8 cellular contexts compared by ENCODE assay signal in genomic region chr1:108559215-108560142, GRCh38. TPM values are rescaled to one million over a fixed set of nuclear protein-coding genes. Genes with fewer than 3 reads are reported as not detected.
A peak's percentile ranks its signal among the peaks of the same experiment; 100 is the strongest.
DNase-seq lines count a peak whose midpoint lies in the region; ATAC-seq and TF ChIP-seq lines count a peak whose summit lies in the region.

Gene EEIG2 (plus strand): TSS chr1:108560100. CDS start chr1:108560429, 329 bp downstream.

- H3K9ac ChIP-seq in fibroblast of lung (ENCODE audit: insufficient read depth, low read length), result peak within 1 kb of the TSS; percentile 65

- H3K27me3 ChIP-seq in fibroblast of lung (ENCODE audit: control insufficient read depth, insufficient read depth, low read length), result no peaks in the 10 kb centered on the region

- peaks cover 1% of the 10 kb centered on the region for H3K36me3 Mint-ChIP-seq in activated T-cell treated with anti-CD3 and anti-CD28 coated beads, Interleukin-2, amount 50 U/mL, for 24 hours (ENCODE audit: low read depth)
- no peaks in the 10 kb centered on the region for H3K36me3 Mint-ChIP-seq in naive thymus-derived CD8-positive, alpha-beta T cell
- H3K36me3 Mint-ChIP-seq in stimulated activated memory B cell treated with anti-CD40 and anti-IgM and Interleukin-4, amounts not matched to agents 10 μg/mL and 1 μg/mL and 100 μg/mL, for 72 hours, result peaks cover 5% of the 10 kb centered on the region

- POLR2A ChIA-PET in naive thymus-derived CD8-positive, alpha-beta T cell (lab: Charles Lee), result interaction anchor here (0.7 to 4.8 kb wide), 12 partner anchors 8 to 359 kb away, joined by 3 to 82 read pairs (median 6); partner anchors contain the start of genes HENMT1, PRPF38B and SLC25A24

- peak; percentile 24 to 46 for TF ChIP-seq CTCF in fibroblast of lung (conservative IDR thresholded peaks at IDR 0.05 in 1 of 2, IDR thresholded peaks at IDR 0.05 in 1 of 2; ENCODE audit: low read depth in 1 of 2, low read length in 2 of 2)

- peak within 1 kb of the TSS; percentile 82 for H3K27ac Mint-ChIP-seq in activated T-cell treated with anti-CD3 and anti-CD28 coated beads, Interleukin-2, amount 50 U/mL, for 24 hours
- peak within 1 kb of the TSS; percentile 87 to 96 (median 93) for H3K27ac Mint-ChIP-seq in naive thymus-derived CD8-positive, alpha-beta T cell
- no peak within 1 kb of the TSS for H3K27ac Mint-ChIP-seq in stimulated activated memory B cell treated with anti-CD40 and anti-IgM and Interleukin-4, amounts not matched to agents 10 μg/mL and 1 μg/mL and 100 μg/mL, for 72 hours

- DNase-seq in DMS79 (lab: John Stamatoyannopoulos, UW) (peak; percentile 61), HuH-7.5 (ENCODE audit: low spot score) (peak; percentile 67), fibroblast of lung (ENCODE audit: low read depth in 2 of 2) (peak; percentile 84 to 87)
- peak; percentile 96 for DNase-seq in activated T-cell treated with anti-CD3 and anti-CD28 coated beads, Interleukin-2, amount 50 U/mL, for 24 hours
- peak; percentile 85 to 93 (median 90) for DNase-seq in naive thymus-derived CD8-positive, alpha-beta T cell

- no peaks in the 10 kb centered on the region for H3K9me3 ChIP-seq in fibroblast of lung (ENCODE audit: control insufficient read depth, insufficient read depth, low read depth, low read length)

- peak within 1 kb of the TSS; percentile 73 to 84 (median 76) for H3K4me3 ChIP-seq in fibroblast of lung (replicated peaks in 1 of 4; ENCODE audit: control extremely low read depth in 1 of 4, insufficient read depth in 1 of 4, low read depth in 3 of 4, low read length in 4 of 4)

- H3K4me3 Mint-ChIP-seq in activated T-cell treated with anti-CD3 and anti-CD28 coated beads, Interleukin-2, amount 50 U/mL, for 24 hours, result peak within 1 kb of the TSS; percentile 90
- peak within 1 kb of the TSS; percentile 92 to 98 (median 97) for H3K4me3 Mint-ChIP-seq in naive thymus-derived CD8-positive, alpha-beta T cell
- H3K4me3 Mint-ChIP-seq in stimulated activated memory B cell treated with anti-CD40 and anti-IgM and Interleukin-4, amounts not matched to agents 10 μg/mL and 1 μg/mL and 100 μg/mL, for 72 hours, result peak within 1 kb of the TSS; percentile 93

- no peaks in the 10 kb centered on the region for H4K20me1 ChIP-seq in fibroblast of lung (ENCODE audit: control insufficient read depth, extremely low read depth, insufficient read depth, low read length)

- H3K27ac ChIP-seq in fibroblast of lung (ENCODE audit: insufficient read depth, low read length), result peak within 1 kb of the TSS; percentile 53

- peak within 1 kb of the TSS; percentile 96 for H3K4me2 ChIP-seq in fibroblast of lung (ENCODE audit: extremely low read depth, insufficient read depth, low read length)

- H2AFZ ChIP-seq in fibroblast of lung (ENCODE audit: low read length), result peak within 1 kb of the TSS; percentile 85

- H3K4me1 ChIP-seq in fibroblast of lung (ENCODE audit: control insufficient read depth, extremely low read depth, insufficient read depth, low read length), result peaks cover 2% of the 10 kb centered on the region

- ATAC-seq in GM21529 (IDR thresholded peaks at IDR 0.05; ENCODE audit: unreplicated experiment), result peak; percentile 75
- ATAC-seq in naive thymus-derived CD8-positive, alpha-beta T cell, result peak; percentile 83 to 88
- ATAC-seq in stimulated activated memory B cell treated with anti-CD40 and anti-IgM and Interleukin-4, amounts not matched to agents 10 μg/mL and 1 μg/mL and 100 μg/mL, for 72 hours, result peak; percentile 93

- peaks cover 22% of the 10 kb centered on the region for H3K79me2 ChIP-seq in fibroblast of lung (ENCODE audit: control insufficient read depth, insufficient read depth, low read length)

- H3K4me1 Mint-ChIP-seq in activated T-cell treated with anti-CD3 and anti-CD28 coated beads, Interleukin-2, amount 50 U/mL, for 24 hours (ENCODE audit: low read depth), result peaks cover 44% of the 10 kb centered on the region
- peaks cover 15 to 42% (median 35%) of the 10 kb centered on the region in 4 donors for H3K4me1 Mint-ChIP-seq in naive thymus-derived CD8-positive, alpha-beta T cell
- peaks cover 25% of the 10 kb centered on the region for H3K4me1 Mint-ChIP-seq in stimulated activated memory B cell treated with anti-CD40 and anti-IgM and Interleukin-4, amounts not matched to agents 10 μg/mL and 1 μg/mL and 100 μg/mL, for 72 hours

- no peaks in the 10 kb centered on the region for H3K9me3 Mint-ChIP-seq in activated T-cell treated with anti-CD3 and anti-CD28 coated beads, Interleukin-2, amount 50 U/mL, for 24 hours
- H3K9me3 Mint-ChIP-seq in naive thymus-derived CD8-positive, alpha-beta T cell, result no peaks in the 10 kb centered on the region
- no peaks in the 10 kb centered on the region for H3K9me3 Mint-ChIP-seq in stimulated activated memory B cell treated with anti-CD40 and anti-IgM and Interleukin-4, amounts not matched to agents 10 μg/mL and 1 μg/mL and 100 μg/mL, for 72 hours

- H3K27me3 Mint-ChIP-seq in activated T-cell treated with anti-CD3 and anti-CD28 coated beads, Interleukin-2, amount 50 U/mL, for 24 hours, result no peaks in the 10 kb centered on the region
- peaks cover 0 to 2% (median 0%) of the 10 kb centered on the region in 5 donors for H3K27me3 Mint-ChIP-seq in naive thymus-derived CD8-positive, alpha-beta T cell
- H3K27me3 Mint-ChIP-seq in stimulated activated memory B cell treated with anti-CD40 and anti-IgM and Interleukin-4, amounts not matched to agents 10 μg/mL and 1 μg/mL and 100 μg/mL, for 72 hours, result no peaks in the 10 kb centered on the region

- no peaks in the 10 kb centered on the region for H3K36me3 ChIP-seq in fibroblast of lung (ENCODE audit: control insufficient read depth, insufficient read depth, low read length)

TF ChIP-seq in PFSK-1, 5 proteins besides CTCF, POLR2A, EP300 and RAD21:
- TF ChIP-seq FOXP2 (optimal IDR thresholded peaks at IDR 0.05; ENCODE audit: borderline replicate concordance, extremely low read depth, extremely low read length, insufficient read depth), result peak; percentile 17
- TF ChIP-seq REST (IDR thresholded peaks at IDR 0.05; ENCODE audit: insufficient read depth in 1 of 2, low read depth in 2 of 2, low read length in 2 of 2), result no peak
- TF ChIP-seq POLR2AphosphoS5 (IDR thresholded peaks at IDR 0.05; ENCODE audit: low read depth, low read length), result no peak
- TF ChIP-seq SIN3A (IDR thresholded peaks at IDR 0.05; ENCODE audit: borderline replicate concordance, insufficient read depth, low read length), result no peak

RNA-seq across cellular contexts. Expression of gene EEIG2, which starts in this region (rescaled TPM):
- polyA plus RNA-seq in PFSK-1 (2012; ENCODE audit: insufficient read length, low read depth), result 2.9 TPM
- total RNA-seq in fibroblast of lung, result 18.5 and 27.2 TPM in 2 replicates
- polyA plus RNA-seq in fibroblast of lung, result 13.7 and 17.5 TPM in 2 replicates
- 8.4 and 10.8 TPM in 2 replicates for polyA plus RNA-seq in fibroblast of lung (2012)
- 3.2 and 4.1 TPM in 2 replicates for polyA minus RNA-seq in fibroblast of lung (ENCODE audit: low replicate concordance)
- 10 to 100 TPM; 10.3 to 12.1 TPM for total RNA-seq in naive thymus-derived CD8-positive, alpha-beta T cell
- polyA plus RNA-seq in naive thymus-derived CD8-positive, alpha-beta T cell, result 1 to 10 TPM in 1 of 3 donors, under 1 TPM in 2; 0.48 to 2.4 (median 0.75) TPM

Comparison
In these comparisons a context has a peak if more than half of its experiments do, and no peak if none do; other contexts are left out.
1. Peak in every context shown above with its lines: DNase-seq, ATAC-seq, H3K4me3 ChIP-seq and H3K27ac ChIP-seq.